Comparison of ENCODE assay signal across 1 cellular context in the genomic region with DNA sequence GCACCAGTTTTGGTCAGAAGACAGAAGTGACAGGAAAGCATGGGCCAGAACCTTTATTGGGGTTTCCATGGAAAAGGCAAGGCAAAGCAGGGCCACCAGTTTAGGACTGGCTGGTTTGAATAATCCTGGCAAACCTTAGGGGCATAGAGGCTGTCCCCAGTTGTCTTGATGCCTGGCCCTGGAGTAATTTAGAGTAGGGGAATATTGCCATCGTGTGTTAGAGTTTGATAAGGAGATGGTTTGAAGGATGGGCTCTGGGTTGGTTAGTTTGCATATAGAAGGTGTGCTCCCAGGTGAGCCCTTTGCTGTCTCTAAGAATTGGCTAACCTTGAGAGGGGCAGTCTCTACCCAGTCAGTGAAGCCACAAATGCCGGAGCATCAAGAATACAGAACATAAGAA.
TF ChIP-seq lines count a peak whose summit lies in the region.

No MANE protein-coding gene starts in this region.

TF ChIP-seq in HepG2, 621 proteins besides CTCF, POLR2A, EP300 and RAD21:
- TF ChIP-seq, protein P1, sequence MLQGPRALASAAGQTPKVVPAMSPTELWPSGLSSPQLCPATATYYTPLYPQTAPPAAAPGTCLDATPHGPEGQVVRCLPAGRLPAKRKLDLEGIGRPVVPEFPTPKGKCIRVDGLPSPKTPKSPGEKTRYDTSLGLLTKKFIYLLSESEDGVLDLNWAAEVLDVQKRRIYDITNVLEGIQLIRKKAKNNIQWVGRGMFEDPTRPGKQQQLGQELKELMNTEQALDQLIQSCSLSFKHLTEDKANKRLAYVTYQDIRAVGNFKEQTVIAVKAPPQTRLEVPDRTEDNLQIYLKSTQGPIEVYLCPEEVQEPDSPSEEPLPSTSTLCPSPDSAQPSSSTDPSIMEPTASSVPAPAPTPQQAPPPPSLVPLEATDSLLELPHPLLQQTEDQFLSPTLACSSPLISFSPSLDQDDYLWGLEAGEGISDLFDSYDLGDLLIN (CRISPR knock-in tag; IDR thresholded peaks at IDR 0.05; ENCODE audit: borderline replicate concordance) = no peak
- TF ChIP-seq SMC3 (IDR thresholded peaks at IDR 0.05; ENCODE audit: low read length) (peak; percentile 14; the same call in 1 of the 2 replicates), STAG1 (CRISPR knock-in tag; IDR thresholded peaks at IDR 0.05) (peak; percentile 59), HNRNPH1 (optimal IDR thresholded peaks at IDR 0.05; ENCODE audit: low read depth, low read length) (no peak)
TF ChIP-seq in HepG2: peak in this region for 2.
